In the genomic region with DNA sequence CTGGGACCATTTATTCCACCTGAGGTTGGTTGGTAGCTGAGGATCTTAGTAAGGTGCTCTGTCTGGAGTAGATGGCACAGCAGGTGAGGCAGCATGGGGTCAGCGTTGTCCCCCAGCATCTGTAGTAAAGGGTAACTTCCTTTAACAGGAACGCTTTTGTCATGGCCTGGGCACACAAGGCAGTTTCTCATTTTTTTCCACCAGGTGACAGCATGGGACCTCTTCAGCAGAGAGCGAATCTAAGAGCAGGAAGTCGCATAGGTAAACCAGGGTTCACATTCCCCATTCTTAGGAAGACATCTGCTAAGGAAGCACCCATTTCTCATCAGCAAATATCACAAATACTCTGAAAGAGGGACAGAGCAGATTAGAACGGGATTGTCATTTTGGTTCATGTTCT, we compare ENCODE assay signal across 2 cellular contexts.
TF ChIP-seq lines count a peak whose summit lies in the region.

No MANE protein-coding gene starts in this region.

TF ChIP-seq in IMR-90, 13 proteins besides CTCF, POLR2A, EP300 and RAD21:
- TF ChIP-seq NFE2L2 (IDR thresholded peaks at IDR 0.05; ENCODE audit: low read depth, low read length) (no peak), FOS (IDR thresholded peaks at IDR 0.05; ENCODE audit: low read depth, low read length) (no peak), CEBPB (IDR thresholded peaks at IDR 0.05; ENCODE audit: low read depth, low read length) (no peak), MXI1 (IDR thresholded peaks at IDR 0.05; ENCODE audit: borderline replicate concordance, low read depth, low read length) (no peak), CHD1 (IDR thresholded peaks at IDR 0.05; ENCODE audit: low read depth, low read length) (no peak), MAZ (IDR thresholded peaks at IDR 0.05; ENCODE audit: borderline replicate concordance, low read depth, low read length) (no peak), MAFK (IDR thresholded peaks at IDR 0.05; ENCODE audit: low read depth, low read length) (no peak), RCOR1 (IDR thresholded peaks at IDR 0.05; ENCODE audit: insufficient replicate concordance, low read length) (no peak), BHLHE40 (IDR thresholded peaks at IDR 0.05; ENCODE audit: low read depth, low read length) (no peak), RFX5 (IDR thresholded peaks at IDR 0.05; ENCODE audit: low read depth, low read length) (no peak), SMC3 (IDR thresholded peaks at IDR 0.05; ENCODE audit: low read depth, low read length) (no peak)
- TF ChIP-seq, protein P1, sequence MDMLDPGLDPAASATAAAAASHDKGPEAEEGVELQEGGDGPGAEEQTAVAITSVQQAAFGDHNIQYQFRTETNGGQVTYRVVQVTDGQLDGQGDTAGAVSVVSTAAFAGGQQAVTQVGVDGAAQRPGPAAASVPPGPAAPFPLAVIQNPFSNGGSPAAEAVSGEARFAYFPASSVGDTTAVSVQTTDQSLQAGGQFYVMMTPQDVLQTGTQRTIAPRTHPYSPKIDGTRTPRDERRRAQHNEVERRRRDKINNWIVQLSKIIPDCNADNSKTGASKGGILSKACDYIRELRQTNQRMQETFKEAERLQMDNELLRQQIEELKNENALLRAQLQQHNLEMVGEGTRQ (IDR thresholded peaks at IDR 0.05; ENCODE audit: low read depth, low read length) = no peak
- TF ChIP-seq, protein P2, sequence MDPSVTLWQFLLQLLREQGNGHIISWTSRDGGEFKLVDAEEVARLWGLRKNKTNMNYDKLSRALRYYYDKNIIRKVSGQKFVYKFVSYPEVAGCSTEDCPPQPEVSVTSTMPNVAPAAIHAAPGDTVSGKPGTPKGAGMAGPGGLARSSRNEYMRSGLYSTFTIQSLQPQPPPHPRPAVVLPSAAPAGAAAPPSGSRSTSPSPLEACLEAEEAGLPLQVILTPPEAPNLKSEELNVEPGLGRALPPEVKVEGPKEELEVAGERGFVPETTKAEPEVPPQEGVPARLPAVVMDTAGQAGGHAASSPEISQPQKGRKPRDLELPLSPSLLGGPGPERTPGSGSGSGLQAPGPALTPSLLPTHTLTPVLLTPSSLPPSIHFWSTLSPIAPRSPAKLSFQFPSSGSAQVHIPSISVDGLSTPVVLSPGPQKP (IDR thresholded peaks at IDR 0.05; ENCODE audit: borderline replicate concordance, low read depth, low read length) = no peak

TF ChIP-seq in K562, 482 proteins besides CTCF, POLR2A, EP300 and RAD21:
- no peak for TF ChIP-seq HDAC6 (IDR thresholded peaks at IDR 0.05; ENCODE audit: low read depth, low read length)
- no peak for TF ChIP-seq BRD4 (IDR thresholded peaks at IDR 0.05)
- TF ChIP-seq, protein P3, sequence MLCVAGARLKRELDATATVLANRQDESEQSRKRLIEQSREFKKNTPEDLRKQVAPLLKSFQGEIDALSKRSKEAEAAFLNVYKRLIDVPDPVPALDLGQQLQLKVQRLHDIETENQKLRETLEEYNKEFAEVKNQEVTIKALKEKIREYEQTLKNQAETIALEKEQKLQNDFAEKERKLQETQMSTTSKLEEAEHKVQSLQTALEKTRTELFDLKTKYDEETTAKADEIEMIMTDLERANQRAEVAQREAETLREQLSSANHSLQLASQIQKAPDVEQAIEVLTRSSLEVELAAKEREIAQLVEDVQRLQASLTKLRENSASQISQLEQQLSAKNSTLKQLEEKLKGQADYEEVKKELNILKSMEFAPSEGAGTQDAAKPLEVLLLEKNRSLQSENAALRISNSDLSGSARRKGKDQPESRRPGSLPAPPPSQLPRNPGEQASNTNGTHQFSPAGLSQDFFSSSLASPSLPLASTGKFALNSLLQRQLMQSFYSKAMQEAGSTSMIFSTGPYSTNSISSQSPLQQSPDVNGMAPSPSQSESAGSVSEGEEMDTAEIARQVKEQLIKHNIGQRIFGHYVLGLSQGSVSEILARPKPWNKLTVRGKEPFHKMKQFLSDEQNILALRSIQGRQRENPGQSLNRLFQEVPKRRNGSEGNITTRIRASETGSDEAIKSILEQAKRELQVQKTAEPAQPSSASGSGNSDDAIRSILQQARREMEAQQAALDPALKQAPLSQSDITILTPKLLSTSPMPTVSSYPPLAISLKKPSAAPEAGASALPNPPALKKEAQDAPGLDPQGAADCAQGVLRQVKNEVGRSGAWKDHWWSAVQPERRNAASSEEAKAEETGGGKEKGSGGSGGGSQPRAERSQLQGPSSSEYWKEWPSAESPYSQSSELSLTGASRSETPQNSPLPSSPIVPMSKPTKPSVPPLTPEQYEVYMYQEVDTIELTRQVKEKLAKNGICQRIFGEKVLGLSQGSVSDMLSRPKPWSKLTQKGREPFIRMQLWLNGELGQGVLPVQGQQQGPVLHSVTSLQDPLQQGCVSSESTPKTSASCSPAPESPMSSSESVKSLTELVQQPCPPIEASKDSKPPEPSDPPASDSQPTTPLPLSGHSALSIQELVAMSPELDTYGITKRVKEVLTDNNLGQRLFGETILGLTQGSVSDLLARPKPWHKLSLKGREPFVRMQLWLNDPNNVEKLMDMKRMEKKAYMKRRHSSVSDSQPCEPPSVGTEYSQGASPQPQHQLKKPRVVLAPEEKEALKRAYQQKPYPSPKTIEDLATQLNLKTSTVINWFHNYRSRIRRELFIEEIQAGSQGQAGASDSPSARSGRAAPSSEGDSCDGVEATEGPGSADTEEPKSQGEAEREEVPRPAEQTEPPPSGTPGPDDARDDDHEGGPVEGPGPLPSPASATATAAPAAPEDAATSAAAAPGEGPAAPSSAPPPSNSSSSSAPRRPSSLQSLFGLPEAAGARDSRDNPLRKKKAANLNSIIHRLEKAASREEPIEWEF (CRISPR knock-in tag; IDR thresholded peaks at IDR 0.05) = no peak
- no peak for TF ChIP-seq TEAD1 (CRISPR knock-in tag; IDR thresholded peaks at IDR 0.05)
- no peak for TF ChIP-seq BCL6 (CRISPR knock-in tag; IDR thresholded peaks at IDR 0.05)
- TF ChIP-seq, protein P4, sequence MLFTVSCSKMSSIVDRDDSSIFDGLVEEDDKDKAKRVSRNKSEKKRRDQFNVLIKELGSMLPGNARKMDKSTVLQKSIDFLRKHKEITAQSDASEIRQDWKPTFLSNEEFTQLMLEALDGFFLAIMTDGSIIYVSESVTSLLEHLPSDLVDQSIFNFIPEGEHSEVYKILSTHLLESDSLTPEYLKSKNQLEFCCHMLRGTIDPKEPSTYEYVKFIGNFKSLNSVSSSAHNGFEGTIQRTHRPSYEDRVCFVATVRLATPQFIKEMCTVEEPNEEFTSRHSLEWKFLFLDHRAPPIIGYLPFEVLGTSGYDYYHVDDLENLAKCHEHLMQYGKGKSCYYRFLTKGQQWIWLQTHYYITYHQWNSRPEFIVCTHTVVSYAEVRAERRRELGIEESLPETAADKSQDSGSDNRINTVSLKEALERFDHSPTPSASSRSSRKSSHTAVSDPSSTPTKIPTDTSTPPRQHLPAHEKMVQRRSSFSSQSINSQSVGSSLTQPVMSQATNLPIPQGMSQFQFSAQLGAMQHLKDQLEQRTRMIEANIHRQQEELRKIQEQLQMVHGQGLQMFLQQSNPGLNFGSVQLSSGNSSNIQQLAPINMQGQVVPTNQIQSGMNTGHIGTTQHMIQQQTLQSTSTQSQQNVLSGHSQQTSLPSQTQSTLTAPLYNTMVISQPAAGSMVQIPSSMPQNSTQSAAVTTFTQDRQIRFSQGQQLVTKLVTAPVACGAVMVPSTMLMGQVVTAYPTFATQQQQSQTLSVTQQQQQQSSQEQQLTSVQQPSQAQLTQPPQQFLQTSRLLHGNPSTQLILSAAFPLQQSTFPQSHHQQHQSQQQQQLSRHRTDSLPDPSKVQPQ (CRISPR knock-in tag; IDR thresholded peaks at IDR 0.05; ENCODE audit: borderline replicate concordance) = no peak
- no peak for TF ChIP-seq ZNF77 (CRISPR knock-in tag; IDR thresholded peaks at IDR 0.05)
- TF ChIP-seq, protein P5, sequence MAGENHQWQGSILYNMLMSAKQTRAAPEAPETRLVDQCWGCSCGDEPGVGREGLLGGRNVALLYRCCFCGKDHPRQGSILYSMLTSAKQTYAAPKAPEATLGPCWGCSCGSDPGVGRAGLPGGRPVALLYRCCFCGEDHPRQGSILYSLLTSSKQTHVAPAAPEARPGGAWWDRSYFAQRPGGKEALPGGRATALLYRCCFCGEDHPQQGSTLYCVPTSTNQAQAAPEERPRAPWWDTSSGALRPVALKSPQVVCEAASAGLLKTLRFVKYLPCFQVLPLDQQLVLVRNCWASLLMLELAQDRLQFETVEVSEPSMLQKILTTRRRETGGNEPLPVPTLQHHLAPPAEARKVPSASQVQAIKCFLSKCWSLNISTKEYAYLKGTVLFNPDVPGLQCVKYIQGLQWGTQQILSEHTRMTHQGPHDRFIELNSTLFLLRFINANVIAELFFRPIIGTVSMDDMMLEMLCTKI (IDR thresholded peaks at IDR 0.05; ENCODE audit: partially characterized antibody) = no peak
- TF ChIP-seq, protein P6, sequence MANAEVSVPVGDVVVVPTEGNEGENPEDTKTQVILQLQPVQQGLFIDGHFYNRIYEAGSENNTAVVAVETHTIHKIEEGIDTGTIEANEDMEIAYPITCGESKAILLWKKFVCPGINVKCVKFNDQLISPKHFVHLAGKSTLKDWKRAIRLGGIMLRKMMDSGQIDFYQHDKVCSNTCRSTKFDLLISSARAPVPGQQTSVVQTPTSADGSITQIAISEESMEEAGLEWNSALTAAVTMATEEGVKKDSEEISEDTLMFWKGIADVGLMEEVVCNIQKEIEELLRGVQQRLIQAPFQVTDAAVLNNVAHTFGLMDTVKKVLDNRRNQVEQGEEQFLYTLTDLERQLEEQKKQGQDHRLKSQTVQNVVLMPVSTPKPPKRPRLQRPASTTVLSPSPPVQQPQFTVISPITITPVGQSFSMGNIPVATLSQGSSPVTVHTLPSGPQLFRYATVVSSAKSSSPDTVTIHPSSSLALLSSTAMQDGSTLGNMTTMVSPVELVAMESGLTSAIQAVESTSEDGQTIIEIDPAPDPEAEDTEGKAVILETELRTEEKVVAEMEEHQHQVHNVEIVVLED (CRISPR knock-in tag; IDR thresholded peaks at IDR 0.05) = no peak
TF ChIP-seq in K562: peak in this region for 0.
